Comparison of ENCODE assay signal across 7 cellular contexts in genomic region chr4:1082215-1083182, GRCh38. TPM values are rescaled to one million over a fixed set of nuclear protein-coding genes. Genes with fewer than 3 reads are reported as not detected.
DNase-seq lines count a peak whose midpoint lies in the region; ATAC-seq lines count a peak whose summit lies in the region.

No MANE protein-coding gene starts in this region.

- ATAC-seq in Right ventricle myocardium superior (ENCODE audit: poor library complexity) (peak; percentile 87), GM21825 (IDR thresholded peaks at IDR 0.05; ENCODE audit: unreplicated experiment) (no peak)

- intact Hi-C loops in Right ventricle myocardium superior (cut with DNase I), result no loop called here

- DNase-seq in HT1080 (ENCODE audit: low read depth), result peak; percentile 94
- DNase-seq in SIG-M5 treated with dmso at 0.1 percent for 504 hours (lab: John Stamatoyannopoulos, UW; ENCODE audit: unreplicated experiment), result peak; percentile 88
- peak; percentile 66 for DNase-seq in Right ventricle myocardium superior
- peak; percentile 17 for DNase-seq in smooth muscle cell of the brain vasculature (ENCODE audit: low read depth, low spot score)
- DNase-seq in NCI-H1930 (lab: John Stamatoyannopoulos, UW), result no peak
- no peak for DNase-seq in NCI-H2227 treated with DMSO at 0.1 percent for 48 hours (lab: John Stamatoyannopoulos, UW)

RNA-seq across cellular contexts. Expression of gene RNF212, which starts 30.9 kb away (rescaled TPM):
- not detected in 2 replicates for total RNA-seq in HT1080 (2014; rRNA removed; shearing (Covaris generic))
- polyA plus RNA-seq in HT1080 (2015; cell fraction: cytosol; rRNA removed), result 0.59 and 0.64 TPM in 2 replicates
- polyA plus RNA-seq in HT1080 (2015; cell fraction: nucleus; rRNA removed), result 0.50 and 2.2 TPM in 2 replicates
- total RNA-seq in Right ventricle myocardium superior, result 0.30 TPM

Comparison
In these comparisons a context has a peak if more than half of its experiments do, and no peak if none do; other contexts are left out.
1. DNase-seq: peak in HT1080 (single experiment), SIG-M5 treated with dmso at 0.1 percent for 504 hours (single experiment), Right ventricle myocardium superior (single experiment) and smooth muscle cell of the brain vasculature (single experiment); none in NCI-H1930 (0 of 2) and NCI-H2227 treated with DMSO at 0.1 percent for 48 hours (single experiment).